ENCODE assay signal across 19 cellular contexts in genomic region chr10:22148956-22149355, GRCh38.
A peak's percentile ranks its signal among the peaks of the same experiment; 100 is the strongest.
DNase-seq lines count a peak whose midpoint lies in the region; TF ChIP-seq lines count a peak whose summit lies in the region.
"Had no signal": no experiment of that assay in that cellular context is flagged by ENCODE, and none has a peak within 500 bp of the region (broad histone marks: within the 10 kb centered on the region; RNA-seq: fewer than 3 reads in every experiment).

No MANE protein-coding gene starts in this region.

- H3K4me3 ChIP-seq in HFF-Myc (replicated peaks; ENCODE audit: low read depth, low read length): no peak overlapping the region
- H3K4me3 ChIP-seq in cardiac fibroblast (replicated peaks in 1 of 2; ENCODE audit: low read depth in 2 of 2, low read length in 2 of 2): no peak overlapping the region
- H3K4me3 ChIP-seq: neural progenitor cell, thyroid gland had no signal

- DNase-seq in HFF-Myc (ENCODE audit: extremely low read depth, low read depth) (peak; percentile 1), NCI-H2171 treated with DMSO at 0.1 percent for 48 hours (lab: John Stamatoyannopoulos, UW) (peak; percentile 54), cardiac fibroblast (ENCODE audit: low read depth in 2 of 2) (peak; percentile 26 to 57), non-pigmented ciliary epithelial cell (ENCODE audit: low read depth) (peak; percentile 8), globus pallidus (ENCODE audit: low spot score) (no peak), NOMO-1 (lab: John Stamatoyannopoulos, UW; ENCODE audit: unreplicated experiment in 2 of 2) (no peak)
- DNase-seq in activated naive CD4-positive, alpha-beta T cell (lab: John Stamatoyannopoulos, UW): no peak
- DNase-seq: activated CD4-positive, alpha-beta memory T cell treated with anti-CD3 and anti-CD28 coated beads for 36 hours; activated naive CD8-positive, alpha-beta T cell treated with anti-CD3 and anti-CD28 coated beads for 36 hours; activated T-cell treated with anti-CD3 and anti-CD28 coated beads, Interleukin-2, amount 50 U/mL, for 72 hours; BE2C; hippocampal formation; NCI-H146; NCI-H748 treated with DMSO at 0.1 percent for 48 hours; RPMI8226; stimulated activated naive B cell treated with anti-CD40 and anti-IgM and Interleukin-4, amounts not matched to agents 10 μg/mL and 1 μg/mL and 100 μg/mL, for 72 hours; T-helper 1 cell; thyroid gland had no signal

- no peak for TF ChIP-seq CTCF in HFF-Myc (IDR thresholded peaks at IDR 0.05; ENCODE audit: low read depth, low read length, missing control alignments)
- no peak for TF ChIP-seq CTCF in cardiac fibroblast (IDR thresholded peaks at IDR 0.05; ENCODE audit: low read depth, low read length)

Comparison
In these comparisons a context has a peak if more than half of its experiments do, and no peak if none do; other contexts are left out.
1. DNase-seq: peak in HFF-Myc (single experiment), NCI-H2171 treated with DMSO at 0.1 percent for 48 hours (single experiment), cardiac fibroblast (2 of 2) and non-pigmented ciliary epithelial cell (single experiment); none in activated naive CD4-positive, alpha-beta T cell (0 of 4), globus pallidus (single experiment) and NOMO-1 (0 of 2).